8 cellular contexts compared by ENCODE assay signal in genomic region chr7:124032369-124033092, GRCh38. TPM values are rescaled to one million over a fixed set of nuclear protein-coding genes. Genes with fewer than 3 reads are reported as not detected.
A peak's percentile ranks its signal among the peaks of the same experiment; 100 is the strongest.
DNase-seq lines count a peak whose midpoint lies in the region; ATAC-seq and TF ChIP-seq lines count a peak whose summit lies in the region.

Gene TMEM229A (minus strand): TSS chr7:124033067. CDS start chr7:124033003, 64 bp downstream.

- TF ChIP-seq CTCF in WTC11 (IDR thresholded peaks at IDR 0.05) (no peak), foreskin fibroblast (IDR thresholded peaks at IDR 0.05; ENCODE audit: low read depth, low read length) (no peak), nephron progenitor cell (IDR thresholded peaks at IDR 0.05) (no peak)

- H3K9me3 Mint-ChIP-seq in WTC11, result no peaks in the 10 kb centered on the region
- H3K9me3 Mint-ChIP-seq in nephron progenitor cell, result no peaks in the 10 kb centered on the region

- H3K27ac Mint-ChIP-seq in WTC11 (no peak within 1 kb of the TSS), nephron progenitor cell (peak within 1 kb of the TSS; percentile 97)

- peaks cover 32% of the 10 kb centered on the region for H3K4me1 Mint-ChIP-seq in WTC11
- H3K4me1 Mint-ChIP-seq in nephron progenitor cell, result peaks cover 14% of the 10 kb centered on the region

- DNase-seq in SHP77 (lab: John Stamatoyannopoulos, UW), result peak; percentile 24 to 43
- DNase-seq in SHP77 treated with DMSO at 0.1 percent for 48 hours (lab: John Stamatoyannopoulos, UW), result no peak
- peak; percentile 56 for DNase-seq in HuH-7.5 (ENCODE audit: low spot score)
- peak; percentile 68 for DNase-seq in WTC11 (ENCODE audit: low spot score)
- DNase-seq in foreskin fibroblast, result peak; percentile 3 to 15
- peak; percentile 74 for DNase-seq in nephron progenitor cell
- no peak for DNase-seq in NCI-H446 (lab: John Stamatoyannopoulos, UW)
- DNase-seq in stimulated activated CD4-positive, alpha-beta T cell treated with anti-CD3 and anti-CD28 coated beads, Interleukin-12 subunit alpha, Interleukin-12 subunit beta, amount 100 ng/mL, for 4 hours, result no peak

- no peak within 1 kb of the TSS for H3K4me3 ChIP-seq in foreskin fibroblast (ENCODE audit: low read depth in 1 of 2, low read length in 2 of 2)

- peak; percentile 76 for ATAC-seq in WTC11

- POLR2A ChIA-PET in WTC11 (lab: Charles Lee), result no interaction called here

- H3K27me3 Mint-ChIP-seq in WTC11 (ENCODE audit: low read depth), result peaks cover 44% of the 10 kb centered on the region
- H3K27me3 Mint-ChIP-seq in nephron progenitor cell (ENCODE audit: low read depth, poor library complexity), result peaks cover 36% of the 10 kb centered on the region

- H3K4me3 Mint-ChIP-seq in WTC11 (peak within 1 kb of the TSS; percentile 95), nephron progenitor cell (peak within 1 kb of the TSS; percentile 95)

- H3K36me3 Mint-ChIP-seq in WTC11 (no peaks in the 10 kb centered on the region), nephron progenitor cell (ENCODE audit: low read depth) (no peaks in the 10 kb centered on the region)

- CTCF ChIA-PET in WTC11 (lab: Charles Lee), result interaction anchor here (0.8 to 1.5 kb wide), 3 partner anchors 86 to 91 kb away, joined by 3 to 4 read pairs (median 3); no protein-coding TSS in a partner anchor

TF ChIP-seq in WTC11, 78 proteins besides CTCF, POLR2A, EP300 and RAD21 (continues in another document):
- TF ChIP-seq ZBTB43 (CRISPR knock-in tag; IDR thresholded peaks at IDR 0.05), result no peak
- TF ChIP-seq ETV6 (CRISPR knock-in tag; IDR thresholded peaks at IDR 0.05), result peak; percentile 81; the same call in 1 of the 2 replicates
- no peak for TF ChIP-seq JAZF1 (CRISPR knock-in tag; IDR thresholded peaks at IDR 0.05)
- TF ChIP-seq ZNF423 (CRISPR knock-in tag; IDR thresholded peaks at IDR 0.05), result no peak
- no peak for TF ChIP-seq ELF4 (CRISPR knock-in tag; IDR thresholded peaks at IDR 0.05; ENCODE audit: low read depth)
- TF ChIP-seq HMGA2 (CRISPR knock-in tag; IDR thresholded peaks at IDR 0.05), result no peak
- TF ChIP-seq SP1 (CRISPR knock-in tag; conservative IDR thresholded peaks at IDR 0.05), result no peak
- no peak for TF ChIP-seq CBFB (CRISPR knock-in tag; IDR thresholded peaks at IDR 0.05; ENCODE audit: low read depth)
- TF ChIP-seq ZNF138 (CRISPR knock-in tag; conservative IDR thresholded peaks at IDR 0.05), result no peak
- peak; percentile 97 for TF ChIP-seq KAT7 (CRISPR knock-in tag; IDR thresholded peaks at IDR 0.05; ENCODE audit: borderline replicate concordance)
- TF ChIP-seq HMGXB4 (CRISPR knock-in tag; IDR thresholded peaks at IDR 0.05), result peak; percentile 97
- TF ChIP-seq NFE2L1 (CRISPR knock-in tag; IDR thresholded peaks at IDR 0.05), result 0 out of 2 replicates have a peak, but pooled peaks have one; percentile 16
- peak; percentile 44 for TF ChIP-seq USF2 (CRISPR knock-in tag; IDR thresholded peaks at IDR 0.05)
- TF ChIP-seq TEAD1 (CRISPR knock-in tag; IDR thresholded peaks at IDR 0.05), result peak; percentile 62
- no peak for TF ChIP-seq GRHL2 (CRISPR knock-in tag; IDR thresholded peaks at IDR 0.05; ENCODE audit: insufficient replicate concordance, severe bottlenecking)
- TF ChIP-seq ZNF317 (CRISPR knock-in tag; IDR thresholded peaks at IDR 0.05; ENCODE audit: borderline replicate concordance, low read depth), result 0 out of 2 replicates have a peak, but pooled peaks have one; percentile 12
- TF ChIP-seq ZNF532 (CRISPR knock-in tag; IDR thresholded peaks at IDR 0.05; ENCODE audit: borderline replicate concordance), result no peak
- TF ChIP-seq ZNF263 (CRISPR knock-in tag; IDR thresholded peaks at IDR 0.05; ENCODE audit: low read depth), result peak; percentile 54; the same call in 1 of the 2 replicates
- peak; percentile 84 for TF ChIP-seq SMAD3 (CRISPR knock-in tag; IDR thresholded peaks at IDR 0.05; ENCODE audit: borderline replicate concordance)
- peak; percentile 82 for TF ChIP-seq CREB1 (CRISPR knock-in tag; IDR thresholded peaks at IDR 0.05)

RNA-seq across cellular contexts. Expression of gene TMEM229A, which starts in this region (rescaled TPM):
- total RNA-seq in WTC11 (2021), result 0.27 to 0.74 TPM (median 0.41 TPM) in 3 replicates

Comparison
In these comparisons a context has a peak if more than half of its experiments do, and no peak if none do; other contexts are left out.
1. DNase-seq: peak in SHP77 (2 of 2), HuH-7.5 (single experiment), foreskin fibroblast (2 of 2) and nephron progenitor cell (single experiment); none in SHP77 treated with DMSO at 0.1 percent for 48 hours (single experiment), NCI-H446 (0 of 2) and stimulated activated CD4-positive, alpha-beta T cell treated with anti-CD3 and anti-CD28 coated beads, Interleukin-12 subunit alpha, Interleukin-12 subunit beta, amount 100 ng/mL, for 4 hours (single experiment).
2. Peak in DNase-seq and ATAC-seq in WTC11; RNA of the gene not detected or under 1 TPM.